Comparison of ENCODE assay signal across 1 cellular context in genomic region chr1:9630331-9631081, GRCh38.
TF ChIP-seq lines count a peak whose summit lies in the region.

No MANE protein-coding gene starts in this region.

TF ChIP-seq in GM23338, 12 proteins besides CTCF, POLR2A, EP300 and RAD21:
- TF ChIP-seq, protein P1, sequence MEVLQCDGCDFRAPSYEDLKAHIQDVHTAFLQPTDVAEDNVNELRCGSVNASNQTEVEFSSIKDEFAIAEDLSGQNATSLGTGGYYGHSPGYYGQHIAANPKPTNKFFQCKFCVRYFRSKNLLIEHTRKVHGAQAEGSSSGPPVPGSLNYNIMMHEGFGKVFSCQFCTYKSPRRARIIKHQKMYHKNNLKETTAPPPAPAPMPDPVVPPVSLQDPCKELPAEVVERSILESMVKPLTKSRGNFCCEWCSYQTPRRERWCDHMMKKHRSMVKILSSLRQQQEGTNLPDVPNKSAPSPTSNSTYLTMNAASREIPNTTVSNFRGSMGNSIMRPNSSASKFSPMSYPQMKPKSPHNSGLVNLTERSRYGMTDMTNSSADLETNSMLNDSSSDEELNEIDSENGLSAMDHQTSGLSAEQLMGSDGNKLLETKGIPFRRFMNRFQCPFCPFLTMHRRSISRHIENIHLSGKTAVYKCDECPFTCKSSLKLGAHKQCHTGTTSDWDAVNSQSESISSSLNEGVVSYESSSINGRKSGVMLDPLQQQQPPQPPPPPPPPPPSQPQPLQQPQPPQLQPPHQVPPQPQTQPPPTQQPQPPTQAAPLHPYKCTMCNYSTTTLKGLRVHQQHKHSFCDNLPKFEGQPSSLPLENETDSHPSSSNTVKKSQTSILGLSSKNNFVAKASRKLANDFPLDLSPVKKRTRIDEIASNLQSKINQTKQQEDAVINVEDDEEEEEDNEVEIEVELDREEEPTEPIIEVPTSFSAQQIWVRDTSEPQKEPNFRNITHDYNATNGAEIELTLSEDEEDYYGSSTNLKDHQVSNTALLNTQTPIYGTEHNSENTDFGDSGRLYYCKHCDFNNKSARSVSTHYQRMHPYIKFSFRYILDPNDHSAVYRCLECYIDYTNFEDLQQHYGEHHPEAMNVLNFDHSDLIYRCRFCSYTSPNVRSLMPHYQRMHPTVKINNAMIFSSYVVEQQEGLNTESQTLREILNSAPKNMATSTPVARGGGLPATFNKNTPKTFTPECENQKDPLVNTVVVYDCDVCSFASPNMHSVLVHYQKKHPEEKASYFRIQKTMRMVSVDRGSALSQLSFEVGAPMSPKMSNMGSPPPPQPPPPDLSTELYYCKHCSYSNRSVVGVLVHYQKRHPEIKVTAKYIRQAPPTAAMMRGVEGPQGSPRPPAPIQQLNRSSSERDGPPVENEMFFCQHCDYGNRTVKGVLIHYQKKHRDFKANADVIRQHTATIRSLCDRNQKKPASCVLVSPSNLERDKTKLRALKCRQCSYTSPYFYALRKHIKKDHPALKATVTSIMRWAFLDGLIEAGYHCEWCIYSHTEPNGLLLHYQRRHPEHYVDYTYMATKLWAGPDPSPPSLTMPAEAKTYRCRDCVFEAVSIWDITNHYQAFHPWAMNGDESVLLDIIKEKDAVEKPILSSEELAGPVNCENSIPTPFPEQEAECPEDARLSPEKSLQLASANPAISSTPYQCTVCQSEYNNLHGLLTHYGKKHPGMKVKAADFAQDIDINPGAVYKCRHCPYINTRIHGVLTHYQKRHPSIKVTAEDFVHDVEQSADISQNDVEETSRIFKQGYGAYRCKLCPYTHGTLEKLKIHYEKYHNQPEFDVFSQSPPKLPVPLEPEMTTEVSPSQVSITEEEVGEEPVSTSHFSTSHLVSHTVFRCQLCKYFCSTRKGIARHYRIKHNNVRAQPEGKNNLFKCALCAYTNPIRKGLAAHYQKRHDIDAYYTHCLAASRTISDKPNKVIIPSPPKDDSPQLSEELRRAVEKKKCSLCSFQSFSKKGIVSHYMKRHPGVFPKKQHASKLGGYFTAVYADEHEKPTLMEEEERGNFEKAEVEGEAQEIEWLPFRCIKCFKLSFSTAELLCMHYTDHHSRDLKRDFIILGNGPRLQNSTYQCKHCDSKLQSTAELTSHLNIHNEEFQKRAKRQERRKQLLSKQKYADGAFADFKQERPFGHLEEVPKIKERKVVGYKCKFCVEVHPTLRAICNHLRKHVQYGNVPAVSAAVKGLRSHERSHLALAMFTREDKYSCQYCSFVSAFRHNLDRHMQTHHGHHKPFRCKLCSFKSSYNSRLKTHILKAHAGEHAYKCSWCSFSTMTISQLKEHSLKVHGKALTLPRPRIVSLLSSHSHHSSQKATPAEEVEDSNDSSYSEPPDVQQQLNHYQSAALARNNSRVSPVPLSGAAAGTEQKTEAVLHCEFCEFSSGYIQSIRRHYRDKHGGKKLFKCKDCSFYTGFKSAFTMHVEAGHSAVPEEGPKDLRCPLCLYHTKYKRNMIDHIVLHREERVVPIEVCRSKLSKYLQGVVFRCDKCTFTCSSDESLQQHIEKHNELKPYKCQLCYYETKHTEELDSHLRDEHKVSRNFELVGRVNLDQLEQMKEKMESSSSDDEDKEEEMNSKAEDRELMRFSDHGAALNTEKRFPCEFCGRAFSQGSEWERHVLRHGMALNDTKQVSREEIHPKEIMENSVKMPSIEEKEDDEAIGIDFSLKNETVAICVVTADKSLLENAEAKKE (CRISPR knock-in tag; IDR thresholded peaks at IDR 0.05): no peak
- TF ChIP-seq CREB1 (CRISPR knock-in tag; IDR thresholded peaks at IDR 0.05; ENCODE audit: low read depth) (no peak), ZNF114 (CRISPR knock-in tag; IDR thresholded peaks at IDR 0.05) (no peak), EZH2phosphoT487 (IDR thresholded peaks at IDR 0.05; ENCODE audit: unreplicated experiment) (no peak), POLR2AphosphoS5 (IDR thresholded peaks at IDR 0.05; ENCODE audit: low read depth) (no peak), REST (IDR thresholded peaks at IDR 0.05; ENCODE audit: unreplicated experiment) (no peak), ETS1 (IDR thresholded peaks at IDR 0.05) (no peak), EZH2 (IDR thresholded peaks at IDR 0.05; ENCODE audit: low read depth, unreplicated experiment) (no peak), STAT1 (IDR thresholded peaks at IDR 0.05; ENCODE audit: unreplicated experiment) (no peak), JUNB (IDR thresholded peaks at IDR 0.05; ENCODE audit: unreplicated experiment) (no peak), ZNF331 (CRISPR knock-in tag; IDR thresholded peaks at IDR 0.05; ENCODE audit: low read depth) (no peak), NANOG (IDR thresholded peaks at IDR 0.05; ENCODE audit: borderline replicate concordance) (no peak)
